17 cellular contexts compared by ENCODE assay signal in the genomic region with DNA sequence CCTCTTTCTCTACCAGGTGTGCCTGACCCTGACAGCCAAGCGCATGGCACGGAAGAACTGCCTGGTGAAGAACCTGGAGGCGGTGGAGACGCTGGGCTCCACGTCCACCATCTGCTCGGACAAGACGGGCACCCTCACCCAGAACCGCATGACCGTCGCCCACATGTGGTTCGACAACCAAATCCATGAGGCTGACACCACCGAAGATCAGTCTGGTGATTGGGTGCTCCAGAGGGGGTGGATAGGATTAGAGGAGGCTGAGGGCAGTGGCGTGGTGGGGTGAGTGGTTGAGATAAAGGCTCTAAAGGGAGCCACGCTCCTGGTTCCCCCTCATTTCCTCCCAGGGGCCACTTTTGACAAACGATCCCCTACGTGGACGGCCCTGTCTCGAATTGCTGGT. TPM values are rescaled to one million over a fixed set of nuclear protein-coding genes. Genes with fewer than 3 reads are reported as not detected.
A peak's percentile ranks its signal among the peaks of the same experiment; 100 is the strongest.
DNase-seq lines count a peak whose midpoint lies in the region; ATAC-seq and TF ChIP-seq lines count a peak whose summit lies in the region.
"Had no signal": no experiment of that assay in that cellular context is flagged by ENCODE, and none has a peak within 500 bp of the region (broad histone marks: within the 10 kb centered on the region; RNA-seq: fewer than 3 reads in every experiment).

No MANE protein-coding gene starts in this region.

- intact Hi-C loops in heart left ventricle (cut with DNase I) (no loop called here), Right ventricle myocardium superior (cut with DNase I) (no loop called here), esophagus squamous epithelium (cut with DNase I) (no loop called here), sigmoid colon (cut with DNase I) (no loop called here), tibial artery (cut with DNase I; ENCODE audit: low total_unique reads) (no loop called here)

- TF ChIP-seq POLR2A in heart left ventricle (IDR thresholded peaks at IDR 0.05) = no peak
- no peak for TF ChIP-seq POLR2A in esophagus squamous epithelium (IDR thresholded peaks at IDR 0.05)
- no peak for TF ChIP-seq POLR2A in sigmoid colon (IDR thresholded peaks at IDR 0.05)

- DNase-seq in heart left ventricle = no peak
- DNase-seq in Right ventricle myocardium superior = no peak
- no peak for DNase-seq in esophagus squamous epithelium (lab: John Stamatoyannopoulos, UW)
- DNase-seq in sigmoid colon = peak; percentile 34
- DNase-seq in tibial artery = no peak
- no peak for DNase-seq in NCI-H1436 (lab: John Stamatoyannopoulos, UW)
- no peak for DNase-seq in NCI-H446 (lab: John Stamatoyannopoulos, UW)
- DNase-seq: 8988T; NCI-H146; NCI-H2227 treated with DMSO at 0.1 percent for 48 hours; NCI-H526; NK-92 treated with Interleukin-12 subunit alpha and Interleukin-12 subunit beta, amount 100 ng/mL, for 24 hours had no signal

- peaks cover 0 to 90% (median 55%) of the 10 kb centered on the region in 9 donors for H3K36me3 ChIP-seq in heart left ventricle
- peaks cover 0 to 6% (median 0%) of the 10 kb centered on the region in 3 donors for H3K36me3 ChIP-seq in esophagus squamous epithelium
- peaks cover 26 to 94% (median 43%) of the 10 kb centered on the region in 4 donors for H3K36me3 ChIP-seq in sigmoid colon
- peaks cover 62 to 75% (median 62%) of the 10 kb centered on the region in 3 donors for H3K36me3 ChIP-seq in tibial artery

- H3K4me3 ChIP-seq in heart left ventricle (no peak overlapping the region), esophagus squamous epithelium (no peak overlapping the region), sigmoid colon (no peak overlapping the region), tibial artery (no peak overlapping the region)

- 85 to 91% (median 89%) methylated on average over 18 of the region's 18 CpGs for WGBS in heart left ventricle, 4 donors
- WGBS in esophagus squamous epithelium, 2 donors = 87 to 94% methylated on average over 8 to 17 of the region's 18 CpGs
- WGBS in sigmoid colon, 2 donors = 88 to 90% methylated on average over 18 of the region's 18 CpGs

- TF ChIP-seq CTCF in heart left ventricle (IDR thresholded peaks at IDR 0.05) (no peak), esophagus squamous epithelium (IDR thresholded peaks at IDR 0.05) (no peak), sigmoid colon (IDR thresholded peaks at IDR 0.05) (no peak), tibial artery (IDR thresholded peaks at IDR 0.05) (no peak)

- H3K9me3 ChIP-seq in heart left ventricle = no peaks in the 10 kb centered on the region
- no peaks in the 10 kb centered on the region for H3K9me3 ChIP-seq in esophagus squamous epithelium
- no peaks in the 10 kb centered on the region for H3K9me3 ChIP-seq in sigmoid colon
- H3K9me3 ChIP-seq in tibial artery = no peaks in the 10 kb centered on the region

- ATAC-seq in heart left ventricle (no peak), Right ventricle myocardium superior (ENCODE audit: poor library complexity) (no peak), HG03175 (IDR thresholded peaks at IDR 0.05; ENCODE audit: unreplicated experiment) (no peak)

- H3K4me1 ChIP-seq in heart left ventricle (peaks cover 0 to 81% (median 37%) of the 10 kb centered on the region in 12 donors), esophagus squamous epithelium (peaks cover 4 to 38% (median 17%) of the 10 kb centered on the region in 3 donors), sigmoid colon (peaks cover 0 to 62% (median 55%) of the 10 kb centered on the region in 4 donors), tibial artery (peaks cover 0 to 86% (median 43%) of the 10 kb centered on the region in 4 donors)

- no peak for TF ChIP-seq EP300 in sigmoid colon (IDR thresholded peaks at IDR 0.05)

- H3K27me3 ChIP-seq in heart left ventricle (no peaks in the 10 kb centered on the region), esophagus squamous epithelium (no peaks in the 10 kb centered on the region), sigmoid colon (no peaks in the 10 kb centered on the region), tibial artery (no peaks in the 10 kb centered on the region)

- peak overlapping the region; percentile 11 to 95 (median 81) for H3K27ac ChIP-seq in heart left ventricle
- peak overlapping the region in 3 of 4 donors; percentile 34 to 80 (median 48) for H3K27ac ChIP-seq in esophagus squamous epithelium
- peak overlapping the region; percentile 53 to 83 (median 66) for H3K27ac ChIP-seq in sigmoid colon
- H3K27ac ChIP-seq in tibial artery = peak overlapping the region; percentile 74 to 93
- H3K27ac ChIP-seq: RWPE1 had no signal

RNA-seq across cellular contexts. Expression of a gene that starts 13.1 kb away (rescaled TPM):
- total RNA-seq in heart left ventricle (100 to 1,000 TPM; 115 to 393 (median 280) TPM), Right ventricle myocardium superior (210 TPM), esophagus squamous epithelium (10 to 100 TPM in 1 of 4 donors, 1 to 10 TPM in 3; 2.2 to 32.6 (median 5.3) TPM), sigmoid colon (100 to 1,000 TPM in 2 of 4 donors, 10 to 100 TPM in 2; 60.7 to 153 (median 102) TPM)
- polyA plus RNA-seq in heart left ventricle (10 to 100 TPM; 29.5 to 79.3 TPM), sigmoid colon (1 to 10 TPM in 2 of 3 donors, under 1 TPM in 1; 0.92 to 5.7 (median 1.8) TPM)
- total RNA-seq: H4, HT-29 had no signal
- polyA plus RNA-seq: IgD-negative memory B cell had no signal

RNA-seq across cellular contexts. Expression of a gene that starts 22.8 kb away (rescaled TPM):
- total RNA-seq in heart left ventricle (1 to 10 TPM in 1 of 9 donors, under 1 TPM in 3, not detected in 5; 0.09 to 1.3 (median 0.29) TPM), Right ventricle myocardium superior (0.40 TPM), esophagus squamous epithelium (1 to 10 TPM in 1 of 4 donors, under 1 TPM in 1, not detected in 2; 0.19 to 1.8 TPM), sigmoid colon (1 to 10 TPM in 1 of 4 donors, under 1 TPM in 1, not detected in 2; 0.27 to 3.0 TPM)
- polyA plus RNA-seq in heart left ventricle (under 1 TPM in 1 of 2 donors, not detected in 1; 0.12 TPM), sigmoid colon (under 1 TPM in 1 of 3 donors, not detected in 2; 0.22 TPM)
- total RNA-seq: H4, HT-29 had no signal
- polyA plus RNA-seq: IgD-negative memory B cell had no signal

RNA-seq across cellular contexts. Expression of a gene that starts 30.2 kb away (rescaled TPM):
- total RNA-seq in heart left ventricle (10 to 100 TPM; 23.1 to 49.3 (median 24.8) TPM), Right ventricle myocardium superior (18.5 TPM), esophagus squamous epithelium (10 to 100 TPM; 17.0 to 19.6 (median 17.2) TPM), sigmoid colon (10 to 100 TPM; 11.1 to 11.4 (median 11.3) TPM)
- polyA plus RNA-seq in heart left ventricle (10 to 100 TPM; 15.0 to 30.3 TPM), sigmoid colon (10 to 100 TPM in 1 of 3 donors, 1 to 10 TPM in 2; 4.8 to 34.9 (median 7.2) TPM)

RNA-seq across cellular contexts. Expression of a gene that starts 47.3 kb away (rescaled TPM):
- total RNA-seq in heart left ventricle = under 1 TPM in 2 of 9 donors, not detected in 7; 0.06 to 0.29 TPM
- under 1 TPM in 1 of 2 donors, not detected in 1; 0.08 TPM for polyA plus RNA-seq in heart left ventricle
- not detected for total RNA-seq in Right ventricle myocardium superior
- total RNA-seq in esophagus squamous epithelium = not detected
- under 1 TPM; under 0.01 to 0.36 (median 0.27) TPM for total RNA-seq in sigmoid colon
- polyA plus RNA-seq in sigmoid colon = under 1 TPM in 1 of 3 donors, not detected in 2; 0.22 TPM
- total RNA-seq: H4, HT-29 had no signal
- polyA plus RNA-seq: IgD-negative memory B cell had no signal

RNA-seq across cellular contexts. Expression of a gene that starts 58.7 kb away (rescaled TPM):
- total RNA-seq in heart left ventricle (1 to 10 TPM in 1 of 9 donors, under 1 TPM in 1, not detected in 7; 0.48 to 1.1 TPM), Right ventricle myocardium superior (0.16 TPM), esophagus squamous epithelium (under 1 TPM in 1 of 4 donors, not detected in 3; 0.59 TPM), sigmoid colon (under 1 TPM in 2 of 4 donors, not detected in 2; 0.27 to 0.36 TPM)
- polyA plus RNA-seq in heart left ventricle (under 1 TPM in 1 of 2 donors, not detected in 1; 0.08 TPM), sigmoid colon (1 to 10 TPM in 1 of 3 donors, under 1 TPM in 1, not detected in 1; 0.23 to 1.3 TPM)
- total RNA-seq: H4, HT-29 had no signal
- polyA plus RNA-seq: IgD-negative memory B cell had no signal
